Comparison of ENCODE assay signal across 7 cellular contexts in genomic region chr22:50294319-50294656, GRCh38. TPM values are rescaled to one million over a fixed set of nuclear protein-coding genes. Genes with fewer than 3 reads are reported as not detected.
DNase-seq lines count a peak whose midpoint lies in the region; ATAC-seq and TF ChIP-seq lines count a peak whose summit lies in the region.
"Had no signal": no experiment of that assay in that cellular context is flagged by ENCODE, and none has a peak within 500 bp of the region (broad histone marks: within the 10 kb centered on the region; RNA-seq: fewer than 3 reads in every experiment).

No MANE protein-coding gene starts in this region.

- H3K27me3 ChIP-seq in HUES64 (ENCODE audit: insufficient read depth, low read length) = no peaks in the 10 kb centered on the region
- no peaks in the 10 kb centered on the region for H3K27me3 ChIP-seq in endodermal cell (ENCODE audit: control insufficient read depth, insufficient read depth, low read length, poor library complexity, severe bottlenecking)
- no peaks in the 10 kb centered on the region for H3K27me3 ChIP-seq in sigmoid colon

- no peak overlapping the region for H3K4me3 Mint-ChIP-seq in endodermal cell

- H3K9me3 ChIP-seq in HUES64 (ENCODE audit: insufficient read depth, low read depth, low read length) (no peaks in the 10 kb centered on the region), endodermal cell (ENCODE audit: control insufficient read depth, low read length) (no peaks in the 10 kb centered on the region), sigmoid colon (no peaks in the 10 kb centered on the region)

- H3K4me3 ChIP-seq in HUES64 (ENCODE audit: low read length) (no peak overlapping the region), endodermal cell (ENCODE audit: low read length) (no peak overlapping the region), sigmoid colon (no peak overlapping the region)

- TF ChIP-seq EP300 in sigmoid colon (IDR thresholded peaks at IDR 0.05) = no peak

- DNase-seq in endodermal cell (no peak), sigmoid colon (no peak), HPDE6-E6E7 (ENCODE audit: extremely low spot score) (no peak), mucosa of gallbladder (ENCODE audit: low spot score) (no peak)
- DNase-seq: KG1 had no signal

- intact Hi-C loops in sigmoid colon (cut with DNase I) = loop anchor here (5.0 kb wide), 1 partner anchor 33 kb away; the partner anchor contains the start of gene DENND6B

- no peaks in the 10 kb centered on the region for H3K9me3 Mint-ChIP-seq in endodermal cell

- ATAC-seq in GM18498 (IDR thresholded peaks at IDR 0.05; ENCODE audit: unreplicated experiment) = no peak

- H3K27me3 Mint-ChIP-seq in endodermal cell (ENCODE audit: insufficient read depth) = no peaks in the 10 kb centered on the region

- TF ChIP-seq CTCF in endodermal cell (conservative IDR thresholded peaks at IDR 0.05) (no peak), sigmoid colon (IDR thresholded peaks at IDR 0.05) (no peak)

- H3K9ac ChIP-seq in HUES64 (ENCODE audit: low read depth, low read length) = peak overlapping the region; percentile 69
- no peak overlapping the region for H3K9ac ChIP-seq in endodermal cell (ENCODE audit: extremely low read depth, low read length, poor library complexity, severe bottlenecking)

- H3K27ac Mint-ChIP-seq in endodermal cell = peak overlapping the region; percentile 72

- TF ChIP-seq POLR2A in sigmoid colon (IDR thresholded peaks at IDR 0.05) = no peak

- peaks cover 8% of the 10 kb centered on the region for H3K4me1 Mint-ChIP-seq in endodermal cell

- H3K4me1 ChIP-seq in HUES64 (ENCODE audit: insufficient read depth, low read length) (peaks cover 18% of the 10 kb centered on the region), endodermal cell (ENCODE audit: control insufficient read depth, insufficient read depth, low read length) (peaks cover 15% of the 10 kb centered on the region), sigmoid colon (peaks cover 0 to 71% (median 60%) of the 10 kb centered on the region in 4 donors)

- 84% methylated on average over 5 of the region's 5 CpGs for WGBS in HUES64
- 71 to 90% methylated on average over 3 to 5 of the region's 5 CpGs for WGBS in endodermal cell (ENCODE audit: insufficient coverage in 1 of 2, insufficient read length in 1 of 2), 2 experiments
- 22 to 37% methylated on average over 5 of the region's 5 CpGs for WGBS in sigmoid colon, 2 donors

- H3K27ac ChIP-seq in HUES64 (ENCODE audit: low read depth, low read length) (peak overlapping the region; percentile 93), endodermal cell (ENCODE audit: low read depth, low read length) (peak overlapping the region; percentile 10), sigmoid colon (peak overlapping the region; percentile 80 to 86 (median 84))

- H3K36me3 Mint-ChIP-seq in endodermal cell (ENCODE audit: low read depth) = peaks cover 2% of the 10 kb centered on the region

- peaks cover 11% of the 10 kb centered on the region for H3K36me3 ChIP-seq in HUES64 (ENCODE audit: insufficient read depth, low read length)
- peaks cover 2% of the 10 kb centered on the region for H3K36me3 ChIP-seq in endodermal cell (ENCODE audit: control insufficient read depth, insufficient read depth, low read length)
- peaks cover 4 to 18% (median 13%) of the 10 kb centered on the region in 4 donors for H3K36me3 ChIP-seq in sigmoid colon

RNA-seq across cellular contexts. Expression of gene PLXNB2, which starts 13.2 kb away (rescaled TPM):
- 44.5 TPM for polyA plus RNA-seq in HUES64 (2013, experiment 1 of 2)
- 48.0 TPM for polyA plus RNA-seq in HUES64 (2013, experiment 2 of 2)
- total RNA-seq in endodermal cell (10 to 100 TPM; 94.7 to 97.7 TPM), sigmoid colon (100 to 1,000 TPM in 1 of 4 donors, 10 to 100 TPM in 3; 60.4 to 150 (median 68.7) TPM), mucosa of gallbladder (1,246 TPM)
- 108 TPM for polyA plus RNA-seq in endodermal cell (2013, experiment 1 of 2)
- polyA plus RNA-seq in endodermal cell (2013, experiment 2 of 2) = 109 TPM
- 100 to 1,000 TPM in 1 of 3 donors, 10 to 100 TPM in 2; 18.6 to 142 (median 35.8) TPM for polyA plus RNA-seq in sigmoid colon

RNA-seq across cellular contexts. Expression of gene MAPK11, which starts 24.1 kb away (rescaled TPM):
- polyA plus RNA-seq in HUES64 (2013, experiment 1 of 2) = 1.1 TPM
- polyA plus RNA-seq in HUES64 (2013, experiment 2 of 2) = 0.95 TPM
- total RNA-seq in endodermal cell = under 1 TPM; 0.33 to 0.40 TPM
- polyA plus RNA-seq in endodermal cell (2013, experiment 1 of 2) = 8.8 TPM
- 8.3 TPM for polyA plus RNA-seq in endodermal cell (2013, experiment 2 of 2)
- total RNA-seq in sigmoid colon = 1 to 10 TPM in 3 of 4 donors, under 1 TPM in 1; 0.82 to 6.6 (median 4.5) TPM
- 1 to 10 TPM in 2 of 3 donors, under 1 TPM in 1; 0.23 to 7.3 (median 1.2) TPM for polyA plus RNA-seq in sigmoid colon
- 16.7 TPM for total RNA-seq in mucosa of gallbladder

RNA-seq across cellular contexts. Expression of gene DENND6B, which starts 32.5 kb away (rescaled TPM):
- 1.00 TPM for polyA plus RNA-seq in HUES64 (2013, experiment 1 of 2)
- polyA plus RNA-seq in HUES64 (2013, experiment 2 of 2) = 2.5 TPM
- 10 to 100 TPM in 1 of 2 donors, 1 to 10 TPM in 1; 8.3 to 14.2 TPM for total RNA-seq in endodermal cell
- 19.4 TPM for polyA plus RNA-seq in endodermal cell (2013, experiment 1 of 2)
- polyA plus RNA-seq in endodermal cell (2013, experiment 2 of 2) = 14.7 TPM
- 1 to 10 TPM; 2.1 to 7.2 (median 2.8) TPM for total RNA-seq in sigmoid colon
- 1 to 10 TPM in 2 of 3 donors, under 1 TPM in 1; 0.69 to 4.4 (median 1.2) TPM for polyA plus RNA-seq in sigmoid colon
- total RNA-seq in mucosa of gallbladder = 24.9 TPM

RNA-seq across cellular contexts. Expression of gene MAPK12, which starts 32.8 kb away (rescaled TPM):
- 12.3 TPM for polyA plus RNA-seq in HUES64 (2013, experiment 1 of 2)
- 11.7 TPM for polyA plus RNA-seq in HUES64 (2013, experiment 2 of 2)
- total RNA-seq in endodermal cell (10 to 100 TPM; 46.5 to 57.0 TPM), sigmoid colon (1 to 10 TPM; 2.5 to 10.0 (median 6.7) TPM), mucosa of gallbladder (23.2 TPM)
- 14.6 TPM for polyA plus RNA-seq in endodermal cell (2013, experiment 1 of 2)
- 13.5 TPM for polyA plus RNA-seq in endodermal cell (2013, experiment 2 of 2)
- polyA plus RNA-seq in sigmoid colon = 1 to 10 TPM in 2 of 3 donors, under 1 TPM in 1; 0.60 to 6.0 (median 2.1) TPM

RNA-seq across cellular contexts. Expression of gene HDAC10, which starts 43.2 kb away (rescaled TPM):
- 11.0 TPM for polyA plus RNA-seq in HUES64 (2013, experiment 1 of 2)
- 11.8 TPM for polyA plus RNA-seq in HUES64 (2013, experiment 2 of 2)
- total RNA-seq in endodermal cell (10 to 100 TPM; 57.2 to 62.8 TPM), sigmoid colon (10 to 100 TPM in 3 of 4 donors, 1 to 10 TPM in 1; 7.2 to 47.4 (median 14.9) TPM), mucosa of gallbladder (100 TPM)
- polyA plus RNA-seq in endodermal cell (2013, experiment 1 of 2) = 33.2 TPM
- polyA plus RNA-seq in endodermal cell (2013, experiment 2 of 2) = 25.5 TPM
- 10 to 100 TPM in 2 of 3 donors, 1 to 10 TPM in 1; 8.8 to 45.9 (median 12.0) TPM for polyA plus RNA-seq in sigmoid colon

Comparison
In these comparisons a context has a peak if more than half of its experiments do, and no peak if none do; other contexts are left out.
1. H3K27ac ChIP-seq: peak in every context shown above with its lines; median percentile 93 in HUES64; 84 in sigmoid colon; 10 in endodermal cell.